In the genomic region with DNA sequence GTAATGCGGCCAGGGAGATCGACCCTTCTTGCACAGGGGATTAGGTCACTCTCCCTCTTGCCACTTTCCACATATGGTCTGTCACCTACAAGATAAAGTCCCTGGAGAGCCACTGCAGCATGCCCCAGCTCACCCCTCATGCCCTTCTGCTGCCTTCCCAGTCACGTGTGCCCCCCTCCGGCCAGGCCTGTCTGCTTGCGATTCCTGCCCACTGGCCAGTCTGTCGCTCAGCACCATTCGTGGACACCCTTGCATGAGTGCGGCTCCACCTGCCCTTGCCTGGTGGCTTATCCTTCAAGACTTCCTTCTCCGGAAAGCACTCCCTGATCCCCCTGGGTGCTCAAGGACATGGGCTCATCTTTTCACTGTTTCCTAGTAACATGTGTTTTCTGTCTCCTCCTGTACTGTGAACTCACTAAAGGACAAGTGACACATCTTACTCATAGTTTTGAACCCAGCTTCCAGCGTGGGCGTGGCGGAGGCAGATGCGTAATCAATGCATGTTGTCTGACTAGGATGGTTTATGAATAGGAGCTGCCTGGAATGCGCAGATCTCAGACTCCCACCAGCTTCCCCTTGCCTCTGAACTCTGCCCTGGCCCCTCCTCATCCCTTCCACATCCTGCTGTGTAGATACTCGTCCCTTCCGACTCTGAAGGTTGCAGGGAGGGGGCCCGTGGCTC, we compare ENCODE assay signal across 12 cellular contexts. TPM values are rescaled to one million over a fixed set of nuclear protein-coding genes. Genes with fewer than 3 reads are reported as not detected.
DNase-seq lines count a peak whose midpoint lies in the region; ATAC-seq and TF ChIP-seq lines count a peak whose summit lies in the region.
"Had no signal": no experiment of that assay in that cellular context is flagged by ENCODE, and none has a peak within 500 bp of the region (broad histone marks: within the 10 kb centered on the region; RNA-seq: fewer than 3 reads in every experiment).

No MANE protein-coding gene starts in this region.

- no peak overlapping the region; a peak in 2 of 7 replicates for H3K27ac Mint-ChIP-seq in H9
- H3K27ac Mint-ChIP-seq in endodermal cell = no peak overlapping the region
- no peak overlapping the region for H3K27ac Mint-ChIP-seq in naive thymus-derived CD8-positive, alpha-beta T cell

- no peak overlapping the region for H2AFZ ChIP-seq in H9 (ENCODE audit: low read length)

- H3K27ac ChIP-seq in H9 (ENCODE audit: insufficient read length, low read depth, low read length) = no peak overlapping the region
- H3K27ac ChIP-seq in endodermal cell (ENCODE audit: low read depth, low read length) = no peak overlapping the region
- H3K27ac ChIP-seq: esophagus muscularis mucosa, KMS-11 had no signal

- H3K4me3 ChIP-seq in epithelial cell of esophagus (ENCODE audit: low read length) = no peak overlapping the region
- no peak overlapping the region for H3K4me3 ChIP-seq in endodermal cell (ENCODE audit: low read length)
- H3K4me3 ChIP-seq: esophagus muscularis mucosa had no signal

- no peak overlapping the region for H3K18ac ChIP-seq in H9 (ENCODE audit: insufficient read length, low read depth, low read length)

- H3K9me3 ChIP-seq in H9 (ENCODE audit: control insufficient read depth, low read depth, low read length) (no peaks in the 10 kb centered on the region), endodermal cell (ENCODE audit: control insufficient read depth, low read length) (no peaks in the 10 kb centered on the region)
- H3K9me3 ChIP-seq: esophagus muscularis mucosa had no signal

- H3K23me2 ChIP-seq in H9 (ENCODE audit: insufficient read length, low read depth, low read length, poor library complexity, severe bottlenecking) = no peaks in the 10 kb centered on the region

- no peaks in the 10 kb centered on the region for H3K27me3 ChIP-seq in H9 (ENCODE audit: insufficient read depth, low read length)
- no peaks in the 10 kb centered on the region for H3K27me3 ChIP-seq in endodermal cell (ENCODE audit: control insufficient read depth, insufficient read depth, low read length, poor library complexity, severe bottlenecking)

- H2BK20ac ChIP-seq in H9 (ENCODE audit: low read depth, low read length, poor library complexity, severe bottlenecking) = no peak overlapping the region

- H2BK15ac ChIP-seq in H9 (ENCODE audit: low read depth, low read length) = no peak overlapping the region

- no peaks in the 10 kb centered on the region for H3K4me1 Mint-ChIP-seq in H9
- H3K4me1 Mint-ChIP-seq in endodermal cell = peaks cover 2% of the 10 kb centered on the region
- peaks cover 0 to 25% (median 0%) of the 10 kb centered on the region in 4 donors for H3K4me1 Mint-ChIP-seq in naive thymus-derived CD8-positive, alpha-beta T cell

- DNase-seq in H9 = no peak
- DNase-seq in SW480 (ENCODE audit: low spot score) = peak; percentile 66
- peak; percentile 59 for DNase-seq in epithelial cell of esophagus (ENCODE audit: low read depth)
- DNase-seq in stimulated activated CD4-positive, alpha-beta T cell treated with anti-CD3 and anti-CD28 coated beads, Interleukin-15, amount 100 ng/mL, for 24 hours = peak; percentile 73
- no peak for DNase-seq in endodermal cell
- DNase-seq in naive thymus-derived CD8-positive, alpha-beta T cell = no peak
- DNase-seq: SW 1271 had no signal

- no peak overlapping the region for H3K4ac ChIP-seq in H9 (ENCODE audit: low read depth, low read length)

- no peaks in the 10 kb centered on the region; a peak in 2 of 5 replicates for H3K9me3 Mint-ChIP-seq in H9
- H3K9me3 Mint-ChIP-seq in endodermal cell = no peaks in the 10 kb centered on the region
- H3K9me3 Mint-ChIP-seq in naive thymus-derived CD8-positive, alpha-beta T cell = peaks cover 0 to 6% (median 0%) of the 10 kb centered on the region in 9 donors

- H3K4me3 Mint-ChIP-seq in H9 (no peak overlapping the region), endodermal cell (no peak overlapping the region)
- peak overlapping the region in 1 of 10 donors; percentile 36 for H3K4me3 Mint-ChIP-seq in naive thymus-derived CD8-positive, alpha-beta T cell

- no peak overlapping the region for H2BK120ac ChIP-seq in H9 (ENCODE audit: low read depth, low read length, poor library complexity, severe bottlenecking)

- no peaks in the 10 kb centered on the region for H4K20me1 ChIP-seq in H9 (ENCODE audit: control insufficient read depth, insufficient read depth, insufficient read length)

- ATAC-seq in HG03442 (IDR thresholded peaks at IDR 0.05; ENCODE audit: unreplicated experiment) (no peak), HG02610 (IDR thresholded peaks at IDR 0.05; ENCODE audit: unreplicated experiment) (no peak)
- ATAC-seq in naive thymus-derived CD8-positive, alpha-beta T cell = no peak

- no peaks in the 10 kb centered on the region for H3K79me1 ChIP-seq in H9 (ENCODE audit: insufficient read depth, low read depth, low read length, poor library complexity, severe bottlenecking)

- no peak overlapping the region; the same call in 1 of the 2 replicates for H3K14ac ChIP-seq in H9 (ENCODE audit: insufficient read depth, low read length)

- peaks cover 3% of the 10 kb centered on the region for H3K27me3 Mint-ChIP-seq in H9 (ENCODE audit: low read depth)
- peaks cover 5% of the 10 kb centered on the region for H3K27me3 Mint-ChIP-seq in endodermal cell (ENCODE audit: insufficient read depth)
- H3K27me3 Mint-ChIP-seq in naive thymus-derived CD8-positive, alpha-beta T cell = peaks cover 0 to 35% (median 5%) of the 10 kb centered on the region in 5 donors

- H3K36me3 ChIP-seq in endodermal cell (ENCODE audit: control insufficient read depth, insufficient read depth, low read length) = no peaks in the 10 kb centered on the region
- H3K36me3 ChIP-seq: esophagus muscularis mucosa had no signal

- H3K9ac ChIP-seq in H9 (ENCODE audit: extremely low read depth, insufficient read length, low read length) (no peak overlapping the region), endodermal cell (ENCODE audit: extremely low read depth, low read length, poor library complexity, severe bottlenecking) (no peak overlapping the region)
- H3K9ac ChIP-seq: KMS-11 had no signal

- H4K91ac ChIP-seq in H9 (ENCODE audit: insufficient read length, low read depth, low read length) = no peak overlapping the region

- H3K4me1 ChIP-seq in H9 (ENCODE audit: insufficient read depth, low read length) (no peaks in the 10 kb centered on the region), endodermal cell (ENCODE audit: control insufficient read depth, insufficient read depth, low read length) (no peaks in the 10 kb centered on the region)
- H3K4me1 ChIP-seq: esophagus muscularis mucosa had no signal

- H3K36me3 Mint-ChIP-seq in H9 (ENCODE audit: insufficient read depth in 1 of 3, low read depth in 3 of 3) = no peaks in the 10 kb centered on the region
- H3K36me3 Mint-ChIP-seq in endodermal cell (ENCODE audit: low read depth) = no peaks in the 10 kb centered on the region
- H3K36me3 Mint-ChIP-seq in naive thymus-derived CD8-positive, alpha-beta T cell = peaks cover 0 to 3% (median 0%) of the 10 kb centered on the region in 3 donors

- H2AK5ac ChIP-seq in H9 (ENCODE audit: insufficient read length, low read length) = no peak overlapping the region

- no peak overlapping the region for H3K4me2 ChIP-seq in H9 (ENCODE audit: insufficient read depth, insufficient read length, low read length)
- H3K4me2 ChIP-seq: KMS-11 had no signal

- H2BK5ac ChIP-seq in H9 (ENCODE audit: insufficient read length, low read length) = no peak overlapping the region

- H3K79me2 ChIP-seq in H9 (ENCODE audit: insufficient read depth, low read length) = no peaks in the 10 kb centered on the region; the same call in 1 of the 2 replicates

- no peak overlapping the region for H3K56ac ChIP-seq in H9 (ENCODE audit: insufficient read length, low read depth, low read length)

- TF ChIP-seq CTCF in H9 (conservative IDR thresholded peaks at IDR 0.05) = no peak
- no peak for TF ChIP-seq CTCF in epithelial cell of esophagus (IDR thresholded peaks at IDR 0.05; ENCODE audit: insufficient read depth, low read depth, low read length, missing control alignments)
- TF ChIP-seq CTCF in endodermal cell (conservative IDR thresholded peaks at IDR 0.05) = no peak

- POLR2A ChIA-PET in naive thymus-derived CD8-positive, alpha-beta T cell (lab: Charles Lee) = no interaction called here

- no peak overlapping the region for H2BK12ac ChIP-seq in H9 (ENCODE audit: insufficient read length, low read depth, low read length)

- no peak overlapping the region for H3K23ac ChIP-seq in H9 (ENCODE audit: insufficient read length, low read depth, low read length)

- no CpG with 5 or more reads among the region's 17 CpGs for WGBS in H9 (ENCODE audit: extremely low coverage, insufficient read length, low lambda C conversion rate)
- WGBS in endodermal cell (ENCODE audit: insufficient coverage in 1 of 2, insufficient read length in 1 of 2), 2 experiments = 91 to 93% methylated on average over 12 to 17 of the region's 17 CpGs

- no peak overlapping the region for H4K5ac ChIP-seq in H9 (ENCODE audit: insufficient read length, low read depth, low read length)

- H3T11ph ChIP-seq in H9 (ENCODE audit: low read length) = no peak overlapping the region

- H4K8ac ChIP-seq in H9 (replicated peaks; ENCODE audit: insufficient read length, low read depth, low read length) = peak overlapping the region; percentile 39

RNA-seq across cellular contexts. Expression of gene NT5DC4, which starts 7.8 kb away (rescaled TPM):
- total RNA-seq in H9 (2021) = not detected in 2 replicates
- total RNA-seq in endodermal cell = not detected
- not detected for polyA plus RNA-seq in endodermal cell (2013, experiment 1 of 2)
- not detected for polyA plus RNA-seq in endodermal cell (2013, experiment 2 of 2)
- not detected for total RNA-seq in naive thymus-derived CD8-positive, alpha-beta T cell
- not detected for polyA plus RNA-seq in naive thymus-derived CD8-positive, alpha-beta T cell
- total RNA-seq: esophagus muscularis mucosa, lung microvascular endothelial cell had no signal

RNA-seq across cellular contexts. Expression of gene CKAP2L, which starts 51.4 kb away (rescaled TPM):
- total RNA-seq in H9 (2021) (18.8 and 23.3 TPM in 2 replicates), endodermal cell (10 to 100 TPM; 20.1 to 30.3 TPM)
- 29.4 TPM for polyA plus RNA-seq in endodermal cell (2013, experiment 1 of 2)
- polyA plus RNA-seq in endodermal cell (2013, experiment 2 of 2) = 34.1 TPM
- total RNA-seq in naive thymus-derived CD8-positive, alpha-beta T cell = not detected
- polyA plus RNA-seq in naive thymus-derived CD8-positive, alpha-beta T cell = not detected

Comparison
In these comparisons a context has a peak if more than half of its experiments do, and no peak if none do; other contexts are left out.
1. DNase-seq: peak in SW480 (single experiment), epithelial cell of esophagus (single experiment) and stimulated activated CD4-positive, alpha-beta T cell treated with anti-CD3 and anti-CD28 coated beads, Interleukin-15, amount 100 ng/mL, for 24 hours (single experiment); none in H9 (single experiment), endodermal cell (single experiment) and naive thymus-derived CD8-positive, alpha-beta T cell (0 of 10).
2. RNA of gene CKAP2L, which starts 51.4 kb away (total RNA-seq): 20.1 to 30.3 TPM in endodermal cell and 18.8 to 23.3 TPM in H9; not detected in naive thymus-derived CD8-positive, alpha-beta T cell; every median in the first group is over 10 times any median in the second.